ENCODE assay signal across 1 cellular context in genomic region chr19:18450934-18451836, GRCh38.
TF ChIP-seq lines count a peak whose summit lies in the region.

No MANE protein-coding gene starts in this region.

TF ChIP-seq in SK-N-SH, 30 proteins besides CTCF, POLR2A, EP300 and RAD21 (continued from another document):
- TF ChIP-seq POLR2AphosphoS5 (IDR thresholded peaks at IDR 0.05; ENCODE audit: low read depth, low read length) (no peak), NRF1 (IDR thresholded peaks at IDR 0.05; ENCODE audit: low read depth, low read length) (no peak)
TF ChIP-seq in SK-N-SH: peak in this region for 3.
